Comparison of ENCODE assay signal across 29 cellular contexts in genomic region chr1:213692236-213692831, GRCh38.
"Had no signal": no experiment of that assay in that cellular context is flagged by ENCODE, and none has a peak within 500 bp of the region (broad histone marks: within the 10 kb centered on the region; RNA-seq: fewer than 3 reads in every experiment).

No MANE protein-coding gene starts in this region.

- H3K9ac ChIP-seq: SK-N-SH had no signal

- H3K4me3 ChIP-seq: SJSA1 had no signal

- H3K4me3 Mint-ChIP-seq: activated CD4-positive, alpha-beta T cell treated with anti-CD3 and anti-CD28 coated beads, Interleukin-2, amount 10 ng/mL, durations not matched to agents 24 days and 14 days; activated CD8-positive, alpha-beta T cell treated with anti-CD3 and anti-CD28 coated beads for 36 hours; activated naive CD4-positive, alpha-beta T cell treated with anti-CD3 and anti-CD28 coated beads, Interleukin-2, amount 10 ng/mL, durations not matched to agents 7 days and 5 days; activated naive CD8-positive, alpha-beta T cell; activated naive CD8-positive, alpha-beta T cell treated with anti-CD3 and anti-CD28 coated beads, Interleukin-2, amount 50 U/mL, for 24 hours; activated T-cell treated with anti-CD3 and anti-CD28 coated beads, Interleukin-2, amount 50 U/mL, for 4 hours; brain; T-helper 1 cell treated with Interleukin-12 subunit alpha and Interleukin-12 subunit beta and Interleukin-4 antibody, amounts not matched to agents 30 μg/mL and 1 μg/mL, for 36 hours; T-helper 2 cell treated with Interferon-gamma antibody and Interleukin-4, amounts not matched to agents 5 μg/mL and 100 μg/mL, for 36 hours had no signal

- H3K36me3 ChIP-seq: SJSA1 had no signal

- H3K27ac Mint-ChIP-seq: activated CD4-positive, alpha-beta T cell treated with anti-CD3 and anti-CD28 coated beads, Interleukin-2, amount 10 ng/mL, durations not matched to agents 24 days and 14 days; activated CD8-positive, alpha-beta T cell treated with anti-CD3 and anti-CD28 coated beads for 36 hours; activated naive CD4-positive, alpha-beta T cell treated with anti-CD3 and anti-CD28 coated beads, Interleukin-2, amount 10 ng/mL, durations not matched to agents 7 days and 5 days; activated naive CD8-positive, alpha-beta T cell; activated naive CD8-positive, alpha-beta T cell treated with anti-CD3 and anti-CD28 coated beads, Interleukin-2, amount 50 U/mL, for 24 hours; T-helper 1 cell treated with Interleukin-12 subunit alpha and Interleukin-12 subunit beta and Interleukin-4 antibody, amounts not matched to agents 30 μg/mL and 1 μg/mL, for 36 hours; T-helper 2 cell treated with Interferon-gamma antibody and Interleukin-4, amounts not matched to agents 5 μg/mL and 100 μg/mL, for 36 hours had no signal

- FAIRE-seq: bronchial epithelial cell, TTC549 had no signal

- H3K4me1 ChIP-seq: SJSA1 had no signal

- H3K9me3 ChIP-seq: SJSA1, SK-N-SH had no signal

- H3K4me1 Mint-ChIP-seq: activated CD4-positive, alpha-beta T cell treated with anti-CD3 and anti-CD28 coated beads, Interleukin-2, amount 10 ng/mL, durations not matched to agents 24 days and 14 days; activated naive CD4-positive, alpha-beta T cell treated with anti-CD3 and anti-CD28 coated beads, Interleukin-2, amount 10 ng/mL, durations not matched to agents 7 days and 5 days; brain had no signal

- H3K27me3 ChIP-seq: SJSA1 had no signal

- DNase-seq: activated CD4-positive, alpha-beta T cell treated with anti-CD3 and anti-CD28 coated beads, Interleukin-2, amount 10 ng/mL, durations not matched to agents 24 days and 14 days; activated CD4-positive, alpha-beta T cell treated with anti-CD3 and anti-CD28 coated beads, Interleukin-2, amount 50 U/mL, for 4 hours; activated CD8-positive, alpha-beta T cell treated with anti-CD3 and anti-CD28 coated beads for 36 hours; activated effector memory CD4-positive, alpha-beta T cell treated with Interleukin-2 at 50 U/mL for 16 hours; activated naive CD4-positive, alpha-beta T cell treated with anti-CD3 and anti-CD28 coated beads, Interleukin-2, amount 10 ng/mL, durations not matched to agents 7 days and 5 days; activated naive CD8-positive, alpha-beta T cell treated with anti-CD3 and anti-CD28 coated beads, Interleukin-2, amount 50 U/mL, for 24 hours; activated T-cell treated with anti-CD3 and anti-CD28 coated beads for 4 hours; activated T-cell treated with anti-CD3 and anti-CD28 coated beads, Interleukin-2, amount 50 U/mL, for 4 hours; anterior cingulate cortex; Karpas-422; KBM-7; NCI-H1048; NCI-H1105 treated with DMSO at 0.1 percent for 48 hours; NCI-H1436; NCI-H1694 treated with DMSO at 0.1 percent for 48 hours; NCI-H2029; NCI-H345; NCI-H524 treated with DMSO at 0.1 percent for 48 hours; RPMI8226; SHP77 treated with DMSO at 0.1 percent for 48 hours; SK-N-SH had no signal

- H3K36me3 Mint-ChIP-seq: activated naive CD4-positive, alpha-beta T cell treated with anti-CD3 and anti-CD28 coated beads, Interleukin-2, amount 10 ng/mL, durations not matched to agents 7 days and 5 days; activated naive CD8-positive, alpha-beta T cell; brain had no signal

- H3K27me3 Mint-ChIP-seq: activated CD4-positive, alpha-beta T cell treated with anti-CD3 and anti-CD28 coated beads, Interleukin-2, amount 10 ng/mL, durations not matched to agents 24 days and 14 days; activated CD8-positive, alpha-beta T cell treated with anti-CD3 and anti-CD28 coated beads for 36 hours; activated naive CD4-positive, alpha-beta T cell treated with anti-CD3 and anti-CD28 coated beads, Interleukin-2, amount 10 ng/mL, durations not matched to agents 7 days and 5 days; activated naive CD8-positive, alpha-beta T cell had no signal

- H3K9me3 Mint-ChIP-seq: activated CD4-positive, alpha-beta T cell treated with anti-CD3 and anti-CD28 coated beads, Interleukin-2, amount 10 ng/mL, durations not matched to agents 24 days and 14 days; activated CD8-positive, alpha-beta T cell treated with anti-CD3 and anti-CD28 coated beads for 36 hours; activated naive CD8-positive, alpha-beta T cell treated with anti-CD3 and anti-CD28 coated beads, Interleukin-2, amount 50 U/mL, for 24 hours; activated T-cell treated with anti-CD3 and anti-CD28 coated beads, Interleukin-2, amount 50 U/mL, for 4 hours; T-helper 1 cell treated with Interleukin-12 subunit alpha and Interleukin-12 subunit beta and Interleukin-4 antibody, amounts not matched to agents 30 μg/mL and 1 μg/mL, for 36 hours; T-helper 2 cell treated with Interferon-gamma antibody and Interleukin-4, amounts not matched to agents 5 μg/mL and 100 μg/mL, for 36 hours had no signal

- H3K4me2 ChIP-seq: SK-N-SH had no signal

- ATAC-seq: activated CD8-positive, alpha-beta T cell treated with anti-CD3 and anti-CD28 coated beads for 36 hours; activated naive CD8-positive, alpha-beta T cell treated with anti-CD3 and anti-CD28 coated beads, Interleukin-2, amount 50 U/mL, for 24 hours; activated T-cell treated with anti-CD3 and anti-CD28 coated beads, Interleukin-2, amount 50 U/mL, for 4 hours; Panc1 had no signal

- H3K27ac ChIP-seq: SJSA1 had no signal
